ENCODE assay signal across 22 cellular contexts in genomic region chr9:125430611-125431305, GRCh38.
DNase-seq lines count a peak whose midpoint lies in the region; ATAC-seq, FAIRE-seq and TF ChIP-seq lines count a peak whose summit lies in the region.
"Had no signal": no experiment of that assay in that cellular context is flagged by ENCODE, and none has a peak within 500 bp of the region (broad histone marks: within the 10 kb centered on the region; RNA-seq: fewer than 3 reads in every experiment).

No MANE protein-coding gene starts in this region.

- no peaks in the 10 kb centered on the region for H3K27me3 ChIP-seq in IMR-90 (ENCODE audit: control insufficient read depth, insufficient read depth, low read length)
- H3K27me3 ChIP-seq in H1 (replicated peaks in 1 of 4; ENCODE audit: control insufficient read depth in 3 of 4, extremely low read depth in 1 of 4, insufficient read depth in 3 of 4, low read length in 3 of 4): no peaks in the 10 kb centered on the region
- no peaks in the 10 kb centered on the region for H3K27me3 ChIP-seq in sigmoid colon
- H3K27me3 ChIP-seq: MG63 had no signal

- no peak for TF ChIP-seq RAD21 in IMR-90 (IDR thresholded peaks at IDR 0.05; ENCODE audit: low read length)
- TF ChIP-seq RAD21 in H1 (IDR thresholded peaks at IDR 0.05 in 1 of 2, conservative IDR thresholded peaks at IDR 0.05 in 1 of 2; ENCODE audit: low read depth in 2 of 2, low read length in 2 of 2): no peak

- no peak overlapping the region for H4K8ac ChIP-seq in IMR-90 (ENCODE audit: low read depth in 2 of 2, low read length in 2 of 2)
- H4K8ac ChIP-seq in H1 (ENCODE audit: extremely low read depth, insufficient read depth, low read length): no peak overlapping the region; the same call in 1 of the 2 replicates

- H2BK120ac ChIP-seq in IMR-90 (ENCODE audit: low read depth, low read length) (no peak overlapping the region), H1 (replicated peaks; ENCODE audit: low read depth, low read length) (no peak overlapping the region)

- in situ Hi-C loops in IMR-90 (cut with MboI; ENCODE audit: low sequenced_read_pairs): no loop called here

- DNase-seq in IMR-90 (no peak), H1 (ENCODE audit: low read depth in 1 of 2, low spot score in 2 of 2) (no peak), nephron progenitor cell (no peak), sigmoid colon (peak; percentile 41), HT-29 (ENCODE audit: low spot score) (no peak), NCI-H524 treated with DMSO at 0.1 percent for 48 hours (lab: John Stamatoyannopoulos, UW) (no peak)
- DNase-seq in stimulated activated naive CD8-positive, alpha-beta T cell treated with anti-CD3 and anti-CD28 coated beads, Interleukin-15, Interleukin-2, amounts not matched to agents 100 U/mL and 50 U/mL, for 24 hours: no peak
- DNase-seq: ACHN, C1 segment of cervical spinal cord, H9, Kasumi-1, MG63, NCI-H1105, NCI-H1694 treated with DMSO at 0.1 percent for 48 hours, NCI-H2107, NCI-H510A, NCI-H774, OCI-M1, SHP77 treated with DMSO at 0.1 percent for 48 hours had no signal

- H2BK12ac ChIP-seq in H1 (ENCODE audit: low read depth, low read length): peak overlapping the region; percentile 75; the same call in 1 of the 2 replicates

- no peaks in the 10 kb centered on the region for H3K9me3 Mint-ChIP-seq in nephron progenitor cell
- H3K9me3 Mint-ChIP-seq: H9 had no signal

- H3K14ac ChIP-seq in IMR-90 (replicated peaks; ENCODE audit: low read depth, low read length) (no peak overlapping the region), H1 (ENCODE audit: insufficient read length) (no peak overlapping the region)

- H3K4me1 ChIP-seq in IMR-90 (ENCODE audit: control insufficient read depth, insufficient read depth, low read length): no peaks in the 10 kb centered on the region
- peaks cover 0 to 8% (median 3%) of the 10 kb centered on the region in 4 experiments; a peak in 5 of 7 replicates for H3K4me1 ChIP-seq in H1 (replicated peaks in 1 of 4; ENCODE audit: control insufficient read depth in 3 of 4, insufficient read depth in 4 of 4, low read length in 3 of 4)
- H3K4me1 ChIP-seq in sigmoid colon: peaks cover 0 to 11% (median 2%) of the 10 kb centered on the region in 4 donors

- H3K4ac ChIP-seq in IMR-90 (ENCODE audit: low read depth, low read length) (no peak overlapping the region), H1 (replicated peaks; ENCODE audit: insufficient read length, low read depth, low read length) (no peak overlapping the region)

- H3K27me3 Mint-ChIP-seq in nephron progenitor cell (ENCODE audit: low read depth, poor library complexity): peaks cover 3% of the 10 kb centered on the region

- H3K4me3 Mint-ChIP-seq in nephron progenitor cell: no peak overlapping the region
- H3K4me3 Mint-ChIP-seq: H9 had no signal

- no peaks in the 10 kb centered on the region for H3K79me2 ChIP-seq in H1 (ENCODE audit: control insufficient read depth in 1 of 2, insufficient read depth in 2 of 2, low read length in 2 of 2)

- no peak overlapping the region for H4K91ac ChIP-seq in IMR-90 (ENCODE audit: insufficient read depth, low read depth, low read length)
- H4K91ac ChIP-seq in H1 (replicated peaks; ENCODE audit: insufficient read length, low read length): peak overlapping the region; percentile 51

- H3K9ac ChIP-seq in IMR-90 (ENCODE audit: low read depth, low read length) (no peak overlapping the region), H1 (replicated peaks in 1 of 4; ENCODE audit: extremely low read depth in 1 of 4, low read depth in 3 of 4, low read length in 3 of 4) (no peak overlapping the region; a peak in 1 of 7 replicates)

- FAIRE-seq in H1 (lab: Jason Lieb, UNC): no peak
- FAIRE-seq: D721Med, GM12891, GM18507 had no signal

- H2AK9ac ChIP-seq in IMR-90 (replicated peaks; ENCODE audit: low read depth, low read length, poor library complexity): peak overlapping the region; percentile 5

- H3K4me1 Mint-ChIP-seq in nephron progenitor cell: peaks cover 38% of the 10 kb centered on the region

- no peak overlapping the region for H2AK5ac ChIP-seq in IMR-90 (ENCODE audit: low read depth, low read length)
- no peak overlapping the region for H2AK5ac ChIP-seq in H1 (ENCODE audit: low read depth, low read length)

- no peak overlapping the region for H2BK5ac ChIP-seq in IMR-90 (ENCODE audit: low read depth, low read length, poor library complexity, severe bottlenecking)
- no peak overlapping the region for H2BK5ac ChIP-seq in H1 (ENCODE audit: low read depth, low read length)

- H3K9me3 ChIP-seq in IMR-90 (ENCODE audit: control insufficient read depth, insufficient read depth, low read length) (no peaks in the 10 kb centered on the region), H1 (ENCODE audit: insufficient read depth in 2 of 2, low read depth in 1 of 2, low read length in 1 of 2) (no peaks in the 10 kb centered on the region), sigmoid colon (no peaks in the 10 kb centered on the region)
- H3K9me3 ChIP-seq: MG63 had no signal

- H3K79me1 ChIP-seq in IMR-90 (ENCODE audit: low read depth in 1 of 2, low read length in 2 of 2): no peaks in the 10 kb centered on the region
- no peaks in the 10 kb centered on the region for H3K79me1 ChIP-seq in H1 (ENCODE audit: low read depth, low read length)

- H3K4me2 ChIP-seq in IMR-90 (ENCODE audit: low read depth, low read length) (no peak overlapping the region), H1 (ENCODE audit: insufficient read depth in 1 of 2, low read depth in 2 of 2, low read length in 2 of 2) (no peak overlapping the region)

- BruUV-seq in IMR-90 (replicated peaks; lab: Mats Ljungman, UMichigan): no TSS peak

- no CpG with 5 or more reads among the region's 8 CpGs for WGBS in IMR-90 (ENCODE audit: extremely low coverage in 2 of 2, insufficient read length in 1 of 2), 2 experiments
- WGBS in H1 (ENCODE audit: extremely low coverage in 1 of 2, insufficient coverage in 1 of 2, insufficient read length in 1 of 2, insufficient replicate concordance in 2 of 2, low coverage in 1 of 2, low lambda C conversion rate in 2 of 2, missing lambda C conversion rate in 1 of 2), 2 experiments: 85% methylated on average over 7 of the region's 8 CpGs; no CpG with 5 or more reads in 1 of the 2 experiments
- 86 to 87% methylated on average over 8 of the region's 8 CpGs for WGBS in sigmoid colon, 2 donors

- H3K4me3 ChIP-seq in IMR-90 (ENCODE audit: insufficient read depth, low read depth, low read length) (no peak overlapping the region), H1 (ENCODE audit: extremely low read depth in 1 of 4, insufficient read depth in 2 of 4, low read depth in 3 of 4, low read length in 4 of 4) (no peak overlapping the region), sigmoid colon (no peak overlapping the region)
- H3K4me3 ChIP-seq: MG63 had no signal

- intact Hi-C loops in IMR-90 (cut with micrococcal nuclease): no loop called here
- intact Hi-C loops in sigmoid colon (cut with DNase I): no loop called here

- peak overlapping the region; percentile 42 for H3K27ac Mint-ChIP-seq in nephron progenitor cell

- TF ChIP-seq POLR2A in IMR-90 (IDR thresholded peaks at IDR 0.05; ENCODE audit: low read depth, low read length) (no peak), H1 (IDR thresholded peaks at IDR 0.05; ENCODE audit: control extremely low read depth in 1 of 2, low read depth in 2 of 2, low read length in 2 of 2) (no peak), sigmoid colon (IDR thresholded peaks at IDR 0.05) (no peak)

- dilution Hi-C loops in IMR-90 (cut with HindIII; ENCODE audit: low sequenced_read_pairs, unreplicated experiment): no loop called here

- no peak overlapping the region for H2BK15ac ChIP-seq in IMR-90 (ENCODE audit: low read depth, low read length)
- H2BK15ac ChIP-seq in H1 (ENCODE audit: low read length): no peak overlapping the region

- H3K18ac ChIP-seq in IMR-90 (ENCODE audit: low read depth, low read length) (no peak overlapping the region), H1 (ENCODE audit: extremely low read depth, low read length) (no peak overlapping the region)

- TF ChIP-seq CTCF in IMR-90 (conservative IDR thresholded peaks at IDR 0.05; ENCODE audit: low read depth, low read length): no peak
- TF ChIP-seq CTCF in H1 (IDR thresholded peaks at IDR 0.05; ENCODE audit: control extremely low read depth in 1 of 3, insufficient read depth in 1 of 3, low read depth in 1 of 3, low read length in 3 of 3): no peak
- no peak for TF ChIP-seq CTCF in nephron progenitor cell (IDR thresholded peaks at IDR 0.05)
- no peak for TF ChIP-seq CTCF in sigmoid colon (IDR thresholded peaks at IDR 0.05)

- ATAC-seq in IMR-90 (ENCODE audit: low read depth): no peak
- ATAC-seq in stimulated activated naive CD8-positive, alpha-beta T cell treated with anti-CD3 and anti-CD28 coated beads, Interleukin-15, Interleukin-2, amounts not matched to agents 100 U/mL and 50 U/mL, for 24 hours: no peak

- TF ChIP-seq EP300 in H1 (IDR thresholded peaks at IDR 0.05; ENCODE audit: borderline replicate concordance in 1 of 2, low read depth in 2 of 2, low read length in 2 of 2) (no peak), sigmoid colon (IDR thresholded peaks at IDR 0.05) (no peak)

- H4K20me1 ChIP-seq in IMR-90 (ENCODE audit: insufficient read depth, low read length): no peaks in the 10 kb centered on the region
- no peaks in the 10 kb centered on the region for H4K20me1 ChIP-seq in H1 (replicated peaks in 1 of 2; ENCODE audit: control insufficient read depth in 1 of 2, insufficient read depth in 2 of 2, low read length in 2 of 2)

- H3K56ac ChIP-seq in IMR-90 (ENCODE audit: extremely low read depth, insufficient read depth, low read length) (no peak overlapping the region), H1 (replicated peaks; ENCODE audit: insufficient read length, low read depth, low read length) (no peak overlapping the region)

- no peak overlapping the region for H4K5ac ChIP-seq in IMR-90 (ENCODE audit: low read depth, low read length)
- H4K5ac ChIP-seq in H1 (ENCODE audit: insufficient read length, low read depth, low read length): no peak overlapping the region

- CTCF ChIA-PET in IMR-90 (lab: Yijun Ruan, JAX) (no interaction called here), H1 (lab: Charles Lee; ENCODE audit: partially characterized antibody) (interaction anchor here (0.8 to 1.8 kb wide), 3 partner anchors 8 to 15 kb away, joined by 3 to 4 read pairs (median 4); no protein-coding TSS in a partner anchor)

- H3K36me3 ChIP-seq in IMR-90 (ENCODE audit: control insufficient read depth, insufficient read depth, low read length) (no peaks in the 10 kb centered on the region), H1 (ENCODE audit: control insufficient read depth in 2 of 4, insufficient read depth in 4 of 4, low read length in 3 of 4) (no peaks in the 10 kb centered on the region), sigmoid colon (no peaks in the 10 kb centered on the region)
- H3K36me3 ChIP-seq: MG63 had no signal

- H2BK20ac ChIP-seq in IMR-90 (ENCODE audit: low read depth, low read length): no peak overlapping the region
- H2BK20ac ChIP-seq in H1 (ENCODE audit: low read length): no peak overlapping the region

- no peaks in the 10 kb centered on the region; the same call in 1 of the 2 replicates for H3K9me1 ChIP-seq in IMR-90 (ENCODE audit: insufficient read depth, low read length)

- POLR2A ChIA-PET in IMR-90 (lab: Charles Lee; ENCODE audit: unreplicated experiment) (no interaction called here), H1 (lab: Charles Lee; ENCODE audit: partially characterized antibody) (no interaction called here)

- H3K36me3 Mint-ChIP-seq in nephron progenitor cell (ENCODE audit: low read depth): no peaks in the 10 kb centered on the region

- no peak overlapping the region for H2AFZ ChIP-seq in IMR-90 (replicated peaks; ENCODE audit: low read length, poor library complexity)
- no peak overlapping the region for H2AFZ ChIP-seq in H1 (ENCODE audit: low read length)

- no peak overlapping the region for H3K27ac ChIP-seq in IMR-90 (ENCODE audit: insufficient read depth, low read length)
- H3K27ac ChIP-seq in H1 (ENCODE audit: low read depth, low read length): no peak overlapping the region
- no peak overlapping the region for H3K27ac ChIP-seq in sigmoid colon

- no peaks in the 10 kb centered on the region for H3K23me2 ChIP-seq in H1 (ENCODE audit: low read depth, low read length)

- H3K23ac ChIP-seq in IMR-90 (ENCODE audit: low read depth, low read length): no peak overlapping the region
- no peak overlapping the region for H3K23ac ChIP-seq in H1 (ENCODE audit: insufficient read length)
